In the genomic region with DNA sequence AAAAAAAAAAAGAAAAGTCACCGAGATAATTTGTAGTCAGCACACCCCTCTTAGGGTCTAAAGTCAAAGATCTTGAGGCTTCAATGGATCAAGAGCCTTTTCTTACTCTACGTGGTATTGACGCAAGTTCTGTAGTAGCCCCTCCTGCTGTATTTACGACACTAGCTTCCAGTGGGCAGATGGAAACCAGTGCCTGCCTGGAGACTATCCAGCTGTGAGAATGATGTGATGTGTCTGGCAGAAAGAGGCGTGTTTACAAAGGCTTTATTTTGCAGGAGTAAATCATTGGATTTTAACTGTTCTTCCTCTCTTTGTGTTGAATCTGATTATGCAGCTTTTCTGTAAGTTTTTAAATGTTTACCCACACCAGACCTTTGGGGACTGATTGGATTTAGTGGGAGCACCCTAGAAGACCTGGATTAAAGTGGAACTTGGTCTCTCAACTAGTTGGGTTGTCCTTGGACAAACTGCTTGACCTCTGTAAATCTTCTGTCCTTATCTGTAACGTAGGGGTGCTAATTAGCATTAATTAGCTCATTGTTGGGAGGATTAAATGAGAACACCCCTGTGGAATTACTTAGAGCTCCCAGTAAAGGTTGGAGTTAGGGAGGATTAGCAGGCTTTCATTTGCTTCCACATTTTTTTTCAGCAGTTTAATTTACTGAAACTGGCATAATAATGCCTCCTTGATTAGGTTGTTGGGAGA, we compare ENCODE assay signal across 9 cellular contexts.
A peak's percentile ranks its signal among the peaks of the same experiment; 100 is the strongest.
DNase-seq lines count a peak whose midpoint lies in the region; ATAC-seq and TF ChIP-seq lines count a peak whose summit lies in the region.
"Had no signal": no experiment of that assay in that cellular context is flagged by ENCODE, and none has a peak within 500 bp of the region (broad histone marks: within the 10 kb centered on the region; RNA-seq: fewer than 3 reads in every experiment).

No MANE protein-coding gene starts in this region.

- H3K36me3 ChIP-seq in Panc1 (ENCODE audit: control insufficient read depth, insufficient read depth, low read length) (no peaks in the 10 kb centered on the region), gastroesophageal sphincter (peaks cover 0 to 24% of the 10 kb centered on the region in 2 donors), stomach smooth muscle (ENCODE audit: control insufficient read depth in 2 of 2, insufficient read depth in 2 of 2, low read length in 2 of 2) (peaks cover 0 to 4% of the 10 kb centered on the region in 2 donors)

- peak overlapping the region; percentile 60 for H3K27ac ChIP-seq in Panc1 (ENCODE audit: low read length)
- H3K27ac ChIP-seq in gastroesophageal sphincter, result peak overlapping the region; percentile 62 to 90 (median 84)
- H3K27ac ChIP-seq in stomach smooth muscle (ENCODE audit: low read length), result peak overlapping the region; percentile 91
- no peak overlapping the region for H3K27ac ChIP-seq in dorsolateral prefrontal cortex
- H3K27ac ChIP-seq: KMS-11 had no signal

- intact Hi-C loops in Panc1 (cut with micrococcal nuclease; ENCODE audit: unreplicated experiment), result no loop called here
- intact Hi-C loops in dorsolateral prefrontal cortex (cut with DNase I), result no loop called here

- ATAC-seq in Panc1 (no peak), gastroesophageal sphincter (peak; percentile 82)

- no peaks in the 10 kb centered on the region for H3K27me3 ChIP-seq in Panc1 (ENCODE audit: control insufficient read depth, insufficient read depth, low read length)
- no peaks in the 10 kb centered on the region for H3K27me3 ChIP-seq in gastroesophageal sphincter
- H3K27me3 ChIP-seq in stomach smooth muscle (ENCODE audit: control insufficient read depth in 1 of 2, insufficient read depth in 2 of 2, low read length in 2 of 2), result no peaks in the 10 kb centered on the region
- H3K27me3 ChIP-seq in dorsolateral prefrontal cortex, result no peaks in the 10 kb centered on the region

- no peak for DNase-seq in T-helper 2 cell treated with Interferon-gamma antibody and Interleukin-4, amounts not matched to agents 5 μg/mL and 100 μg/mL, for 36 hours (ENCODE audit: low spot score)
- DNase-seq in T-helper 2 cell (no peak), Panc1 (ENCODE audit: low read depth, low spot score) (no peak), NCI-H1105 (lab: John Stamatoyannopoulos, UW) (no peak), dorsolateral prefrontal cortex (no peak), NOMO-1 treated with dmso at 0.1 percent for 144 hours (lab: John Stamatoyannopoulos, UW; ENCODE audit: unreplicated experiment) (no peak)

- H3K4me3 Mint-ChIP-seq in T-helper 2 cell treated with Interferon-gamma antibody and Interleukin-4, amounts not matched to agents 5 μg/mL and 100 μg/mL, for 36 hours, result peak overlapping the region; percentile 21

- no peak for TF ChIP-seq POLR2A in gastroesophageal sphincter (IDR thresholded peaks at IDR 0.05)

- peaks cover 71% of the 10 kb centered on the region for H3K4me1 Mint-ChIP-seq in T-helper 2 cell treated with Interferon-gamma antibody and Interleukin-4, amounts not matched to agents 5 μg/mL and 100 μg/mL, for 36 hours (ENCODE audit: low read depth)

- no peaks in the 10 kb centered on the region for H3K9me3 Mint-ChIP-seq in T-helper 2 cell treated with Interferon-gamma antibody and Interleukin-4, amounts not matched to agents 5 μg/mL and 100 μg/mL, for 36 hours

- TF ChIP-seq CTCF in Panc1 (IDR thresholded peaks at IDR 0.05) (no peak), gastroesophageal sphincter (IDR thresholded peaks at IDR 0.05) (no peak), dorsolateral prefrontal cortex (IDR thresholded peaks at IDR 0.05 in 54 of 56, conservative IDR thresholded peaks at IDR 0.05 in 2 of 56; ENCODE audit: low read depth in 1 of 56, partially characterized antibody in 56 of 56) (no peak)

- CTCF ChIA-PET in Panc1 (lab: Charles Lee), result no interaction called here

- POLR2A ChIA-PET in Panc1 (lab: Charles Lee), result no interaction called here

- BruUV-seq in Panc1 (replicated peaks; lab: Mats Ljungman, UMichigan), result no TSS peak

- H3K9me3 ChIP-seq in Panc1 (ENCODE audit: control insufficient read depth, insufficient read depth, low read depth, low read length), result no peaks in the 10 kb centered on the region
- H3K9me3 ChIP-seq in gastroesophageal sphincter, result no peaks in the 10 kb centered on the region
- H3K9me3 ChIP-seq in stomach smooth muscle (ENCODE audit: control insufficient read depth in 2 of 2, low read length in 2 of 2), result no peaks in the 10 kb centered on the region

- H3K4me3 ChIP-seq in Panc1 (ENCODE audit: low read depth in 2 of 2, low read length in 2 of 2) (no peak overlapping the region), gastroesophageal sphincter (no peak overlapping the region), stomach smooth muscle (ENCODE audit: low read length in 2 of 2) (peak overlapping the region; percentile 0 to 20), dorsolateral prefrontal cortex (no peak overlapping the region)

- no peaks in the 10 kb centered on the region for H3K27me3 Mint-ChIP-seq in T-helper 2 cell treated with Interferon-gamma antibody and Interleukin-4, amounts not matched to agents 5 μg/mL and 100 μg/mL, for 36 hours (ENCODE audit: low read depth)

- H3K36me3 Mint-ChIP-seq in T-helper 2 cell treated with Interferon-gamma antibody and Interleukin-4, amounts not matched to agents 5 μg/mL and 100 μg/mL, for 36 hours (ENCODE audit: low read depth), result peaks cover 47% of the 10 kb centered on the region

- no peak overlapping the region for H3K9ac ChIP-seq in stomach smooth muscle (ENCODE audit: low read length in 2 of 2)
- H3K9ac ChIP-seq: KMS-11 had no signal

- in situ Hi-C loops in Panc1 (cut with HindIII; ENCODE audit: low pct_unique_long_range_greater_than_20kb, low sequenced_read_pairs), result no loop called here

- 16 to 37% methylated on average over 5 to 6 of the region's 6 CpGs for WGBS in gastroesophageal sphincter (ENCODE audit: low coverage in 1 of 2), 2 donors

- peaks cover 54% of the 10 kb centered on the region for H3K4me1 ChIP-seq in Panc1 (ENCODE audit: control insufficient read depth, insufficient read depth, low read length)
- peaks cover 6 to 84% (median 48%) of the 10 kb centered on the region in 3 donors for H3K4me1 ChIP-seq in gastroesophageal sphincter
- peaks cover 46% of the 10 kb centered on the region for H3K4me1 ChIP-seq in stomach smooth muscle (ENCODE audit: control insufficient read depth, insufficient read depth, low read length)

- peak; percentile 72 for TF ChIP-seq EP300 in gastroesophageal sphincter (IDR thresholded peaks at IDR 0.05)

- peak overlapping the region; percentile 52 for H3K27ac Mint-ChIP-seq in T-helper 2 cell treated with Interferon-gamma antibody and Interleukin-4, amounts not matched to agents 5 μg/mL and 100 μg/mL, for 36 hours

Comparison
In these comparisons a context has a peak if more than half of its experiments do, and no peak if none do; other contexts are left out.
1. H3K27ac ChIP-seq: peak in Panc1 (single experiment), gastroesophageal sphincter (4 of 4) and stomach smooth muscle (single experiment); none in dorsolateral prefrontal cortex (0 of 59).
2. H3K4me3 ChIP-seq: peak in stomach smooth muscle (2 of 2); none in Panc1 (0 of 2), gastroesophageal sphincter (0 of 2) and dorsolateral prefrontal cortex (0 of 59).